1 cellular context compared by ENCODE assay signal in the genomic region with DNA sequence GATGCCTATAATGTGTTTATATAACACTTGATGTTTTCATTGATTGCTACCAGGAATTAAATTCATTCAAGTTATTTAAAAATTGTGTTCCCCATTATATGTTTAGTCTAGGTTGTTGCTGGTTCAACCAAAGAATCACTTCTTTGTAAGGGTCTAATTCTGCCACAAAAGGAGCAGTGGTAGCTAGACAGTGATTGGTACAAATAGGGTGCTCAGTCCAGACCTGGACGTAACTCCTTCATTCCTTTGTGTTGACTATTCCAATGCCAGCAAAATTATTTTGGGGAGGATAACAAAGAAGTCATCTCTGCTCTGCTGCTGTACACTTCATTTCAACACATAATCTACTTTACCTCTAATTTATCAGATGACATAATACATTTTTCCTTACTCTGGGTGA.
TF ChIP-seq lines count a peak whose summit lies in the region.

No MANE protein-coding gene starts in this region.

TF ChIP-seq in SK-N-SH treated with all-trans-retinoic acid at 6 μM for 48 hours, 23 proteins besides CTCF, POLR2A, EP300 and RAD21 (continued from another document):
- TF ChIP-seq, protein P1, sequence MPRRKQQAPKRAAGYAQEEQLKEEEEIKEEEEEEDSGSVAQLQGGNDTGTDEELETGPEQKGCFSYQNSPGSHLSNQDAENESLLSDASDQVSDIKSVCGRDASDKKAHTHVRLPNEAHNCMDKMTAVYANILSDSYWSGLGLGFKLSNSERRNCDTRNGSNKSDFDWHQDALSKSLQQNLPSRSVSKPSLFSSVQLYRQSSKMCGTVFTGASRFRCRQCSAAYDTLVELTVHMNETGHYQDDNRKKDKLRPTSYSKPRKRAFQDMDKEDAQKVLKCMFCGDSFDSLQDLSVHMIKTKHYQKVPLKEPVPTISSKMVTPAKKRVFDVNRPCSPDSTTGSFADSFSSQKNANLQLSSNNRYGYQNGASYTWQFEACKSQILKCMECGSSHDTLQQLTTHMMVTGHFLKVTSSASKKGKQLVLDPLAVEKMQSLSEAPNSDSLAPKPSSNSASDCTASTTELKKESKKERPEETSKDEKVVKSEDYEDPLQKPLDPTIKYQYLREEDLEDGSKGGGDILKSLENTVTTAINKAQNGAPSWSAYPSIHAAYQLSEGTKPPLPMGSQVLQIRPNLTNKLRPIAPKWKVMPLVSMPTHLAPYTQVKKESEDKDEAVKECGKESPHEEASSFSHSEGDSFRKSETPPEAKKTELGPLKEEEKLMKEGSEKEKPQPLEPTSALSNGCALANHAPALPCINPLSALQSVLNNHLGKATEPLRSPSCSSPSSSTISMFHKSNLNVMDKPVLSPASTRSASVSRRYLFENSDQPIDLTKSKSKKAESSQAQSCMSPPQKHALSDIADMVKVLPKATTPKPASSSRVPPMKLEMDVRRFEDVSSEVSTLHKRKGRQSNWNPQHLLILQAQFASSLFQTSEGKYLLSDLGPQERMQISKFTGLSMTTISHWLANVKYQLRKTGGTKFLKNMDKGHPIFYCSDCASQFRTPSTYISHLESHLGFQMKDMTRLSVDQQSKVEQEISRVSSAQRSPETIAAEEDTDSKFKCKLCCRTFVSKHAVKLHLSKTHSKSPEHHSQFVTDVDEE (CRISPR knock-in tag; IDR thresholded peaks at IDR 0.05), result no peak
- TF ChIP-seq ZC3H10 (CRISPR knock-in tag; IDR thresholded peaks at IDR 0.05), result no peak
- TF ChIP-seq ZNF8 (CRISPR knock-in tag; IDR thresholded peaks at IDR 0.05), result no peak
- TF ChIP-seq, protein P2, sequence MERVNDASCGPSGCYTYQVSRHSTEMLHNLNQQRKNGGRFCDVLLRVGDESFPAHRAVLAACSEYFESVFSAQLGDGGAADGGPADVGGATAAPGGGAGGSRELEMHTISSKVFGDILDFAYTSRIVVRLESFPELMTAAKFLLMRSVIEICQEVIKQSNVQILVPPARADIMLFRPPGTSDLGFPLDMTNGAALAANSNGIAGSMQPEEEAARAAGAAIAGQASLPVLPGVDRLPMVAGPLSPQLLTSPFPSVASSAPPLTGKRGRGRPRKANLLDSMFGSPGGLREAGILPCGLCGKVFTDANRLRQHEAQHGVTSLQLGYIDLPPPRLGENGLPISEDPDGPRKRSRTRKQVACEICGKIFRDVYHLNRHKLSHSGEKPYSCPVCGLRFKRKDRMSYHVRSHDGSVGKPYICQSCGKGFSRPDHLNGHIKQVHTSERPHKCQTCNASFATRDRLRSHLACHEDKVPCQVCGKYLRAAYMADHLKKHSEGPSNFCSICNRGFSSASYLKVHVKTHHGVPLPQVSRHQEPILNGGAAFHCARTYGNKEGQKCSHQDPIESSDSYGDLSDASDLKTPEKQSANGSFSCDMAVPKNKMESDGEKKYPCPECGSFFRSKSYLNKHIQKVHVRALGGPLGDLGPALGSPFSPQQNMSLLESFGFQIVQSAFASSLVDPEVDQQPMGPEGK (CRISPR knock-in tag; IDR thresholded peaks at IDR 0.05; ENCODE audit: borderline replicate concordance), result no peak
- TF ChIP-seq SNAI2 (CRISPR knock-in tag; IDR thresholded peaks at IDR 0.05), result no peak
- TF ChIP-seq ARNTL (CRISPR knock-in tag; IDR thresholded peaks at IDR 0.05; ENCODE audit: borderline replicate concordance, low read depth), result no peak
- no peak for TF ChIP-seq ZNF70 (CRISPR knock-in tag; IDR thresholded peaks at IDR 0.05)
- TF ChIP-seq, protein P3, sequence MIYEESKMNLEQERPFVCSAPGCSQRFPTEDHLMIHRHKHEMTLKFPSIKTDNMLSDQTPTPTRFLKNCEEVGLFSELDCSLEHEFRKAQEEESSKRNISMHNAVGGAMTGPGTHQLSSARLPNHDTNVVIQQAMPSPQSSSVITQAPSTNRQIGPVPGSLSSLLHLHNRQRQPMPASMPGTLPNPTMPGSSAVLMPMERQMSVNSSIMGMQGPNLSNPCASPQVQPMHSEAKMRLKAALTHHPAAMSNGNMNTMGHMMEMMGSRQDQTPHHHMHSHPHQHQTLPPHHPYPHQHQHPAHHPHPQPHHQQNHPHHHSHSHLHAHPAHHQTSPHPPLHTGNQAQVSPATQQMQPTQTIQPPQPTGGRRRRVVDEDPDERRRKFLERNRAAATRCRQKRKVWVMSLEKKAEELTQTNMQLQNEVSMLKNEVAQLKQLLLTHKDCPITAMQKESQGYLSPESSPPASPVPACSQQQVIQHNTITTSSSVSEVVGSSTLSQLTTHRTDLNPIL (CRISPR knock-in tag; IDR thresholded peaks at IDR 0.05; ENCODE audit: low read depth), result no peak
- TF ChIP-seq CSDC2 (CRISPR knock-in tag; IDR thresholded peaks at IDR 0.05), result no peak
